ENCODE assay signal across 23 cellular contexts in genomic region chr6:75421316-75422023, GRCh38.
DNase-seq lines count a peak whose midpoint lies in the region; ATAC-seq, FAIRE-seq and TF ChIP-seq lines count a peak whose summit lies in the region.
"Had no signal": no experiment of that assay in that cellular context is flagged by ENCODE, and none has a peak within 500 bp of the region (broad histone marks: within the 10 kb centered on the region; RNA-seq: fewer than 3 reads in every experiment).

No MANE protein-coding gene starts in this region.

- no peaks in the 10 kb centered on the region for H3K9me3 ChIP-seq in HepG2 (ENCODE audit: low read length)
- H3K9me3 ChIP-seq in right lobe of liver, result no peaks in the 10 kb centered on the region
- no peaks in the 10 kb centered on the region for H3K9me3 ChIP-seq in neural progenitor cell (ENCODE audit: low read depth)
- H3K9me3 ChIP-seq: BE2C, Peyer's patch had no signal

- H3K27me3 ChIP-seq in HepG2 (ENCODE audit: control insufficient read depth in 1 of 2, insufficient read depth in 2 of 2, low read length in 2 of 2) (no peaks in the 10 kb centered on the region), right lobe of liver (no peaks in the 10 kb centered on the region), neural progenitor cell (no peaks in the 10 kb centered on the region)
- H3K27me3 ChIP-seq: BE2C, Peyer's patch had no signal

- intact Hi-C loops in HepG2 (cut with micrococcal nuclease; ENCODE audit: unreplicated experiment) (no loop called here), right lobe of liver (cut with DNase I) (no loop called here)

- TF ChIP-seq POLR2A in HepG2 (IDR thresholded peaks at IDR 0.05; ENCODE audit: insufficient read depth in 1 of 2, low read depth in 2 of 2, low read length in 2 of 2) (no peak), right lobe of liver (IDR thresholded peaks at IDR 0.05) (no peak)

- BruUV-seq in HepG2 (replicated peaks; lab: Mats Ljungman, UMichigan), result no TSS peak

- no peaks in the 10 kb centered on the region for H3K36me3 ChIP-seq in HepG2 (replicated peaks in 1 of 2; ENCODE audit: control insufficient read depth in 1 of 2, insufficient read depth in 2 of 2, low read length in 2 of 2)
- no peaks in the 10 kb centered on the region for H3K36me3 ChIP-seq in right lobe of liver
- H3K36me3 ChIP-seq in neural progenitor cell, result no peaks in the 10 kb centered on the region
- H3K36me3 ChIP-seq: BE2C, Peyer's patch had no signal

- H3K4me1 ChIP-seq in HepG2 (ENCODE audit: insufficient read depth, low read length), result no peaks in the 10 kb centered on the region
- H3K4me1 ChIP-seq in right lobe of liver, result no peaks in the 10 kb centered on the region
- no peaks in the 10 kb centered on the region for H3K4me1 ChIP-seq in neural progenitor cell
- H3K4me1 ChIP-seq: BE2C, Peyer's patch had no signal

- H3F3A ChIP-seq in neural progenitor cell (ENCODE audit: low read depth), result no peaks in the 10 kb centered on the region

- H3K4me1 Mint-ChIP-seq in endothelial cell (ENCODE audit: unreplicated experiment) (peaks cover 46% of the 10 kb centered on the region), neural progenitor cell (peaks cover 7% of the 10 kb centered on the region)
- H3K4me1 Mint-ChIP-seq in activated CD4-positive, alpha-beta T cell treated with anti-CD3 and anti-CD28 coated beads, Interleukin-2, amount 10 ng/mL, durations not matched to agents 7 days and 5 days, result peaks cover 10% of the 10 kb centered on the region
- H3K4me1 Mint-ChIP-seq: IgD-negative memory B cell had no signal

- DNase-seq in HepG2 (ENCODE audit: low spot score), result no peak
- DNase-seq in right lobe of liver, result no peak
- no peak for DNase-seq in endothelial cell (ENCODE audit: low spot score)
- DNase-seq in neural progenitor cell (ENCODE audit: low spot score), result no peak
- DNase-seq in activated CD4-positive, alpha-beta T cell treated with anti-CD3 and anti-CD28 coated beads, Interleukin-2, amount 10 ng/mL, durations not matched to agents 7 days and 5 days, result no peak
- DNase-seq in effector CD8-positive, alpha-beta T cell (lab: John Stamatoyannopoulos, UW), result no peak
- DNase-seq: BE2C, DMS53, GDM1, H9, MV-4-11, NCI-H1105 treated with DMSO at 0.1 percent for 48 hours, NCI-H2029 treated with DMSO at 0.1 percent for 48 hours, NCI-H345, NCI-H524, NCI-H82, Peyer's patch had no signal

- POLR2A ChIA-PET in HepG2 (lab: Yijun Ruan, JAX), result no interaction called here
- POLR2A ChIA-PET in activated CD4-positive, alpha-beta T cell treated with anti-CD3 and anti-CD28 coated beads, Interleukin-2, amount 10 ng/mL, durations not matched to agents 7 days and 5 days (lab: Charles Lee), result no interaction called here

- H3K4me2 ChIP-seq in HepG2 (ENCODE audit: low read depth, low read length) (no peak overlapping the region), neural progenitor cell (no peak overlapping the region)

- ATAC-seq in HepG2 (no peak), right lobe of liver (no peak), HG03521 (IDR thresholded peaks at IDR 0.05; ENCODE audit: unreplicated experiment) (no peak)
- ATAC-seq: SK-N-SH treated with all-trans-retinoic acid at 6 μM for 48 hours had no signal

- H3K27me3 Mint-ChIP-seq in endothelial cell (ENCODE audit: unreplicated experiment), result peaks cover 3% of the 10 kb centered on the region
- no peaks in the 10 kb centered on the region for H3K27me3 Mint-ChIP-seq in neural progenitor cell (ENCODE audit: insufficient read depth, low read depth)
- peaks cover 5% of the 10 kb centered on the region for H3K27me3 Mint-ChIP-seq in activated CD4-positive, alpha-beta T cell treated with anti-CD3 and anti-CD28 coated beads, Interleukin-2, amount 10 ng/mL, durations not matched to agents 7 days and 5 days

- H3K9ac ChIP-seq in HepG2 (ENCODE audit: insufficient read depth, low read depth, low read length), result no peak overlapping the region
- H3K9ac ChIP-seq in neural progenitor cell, result no peak overlapping the region

- CTCF ChIA-PET in HepG2 (lab: Yijun Ruan, JAX; ENCODE audit: low intra/inter-chr PET ratio, low total read pairs), result no interaction called here
- CTCF ChIA-PET in activated CD4-positive, alpha-beta T cell treated with anti-CD3 and anti-CD28 coated beads, Interleukin-2, amount 10 ng/mL, durations not matched to agents 7 days and 5 days (lab: Charles Lee), result no interaction called here

- TF ChIP-seq EP300 in HepG2 (IDR thresholded peaks at IDR 0.05; ENCODE audit: low read depth in 2 of 2, low read length in 2 of 2) (no peak), HepG2 (CRISPR knock-in tag; IDR thresholded peaks at IDR 0.05; ENCODE audit: borderline replicate concordance) (no peak)

- no peaks in the 10 kb centered on the region for H3K9me3 Mint-ChIP-seq in endothelial cell (ENCODE audit: unreplicated experiment)
- H3K9me3 Mint-ChIP-seq in neural progenitor cell, result no peaks in the 10 kb centered on the region
- H3K9me3 Mint-ChIP-seq in activated CD4-positive, alpha-beta T cell treated with anti-CD3 and anti-CD28 coated beads, Interleukin-2, amount 10 ng/mL, durations not matched to agents 7 days and 5 days, result no peaks in the 10 kb centered on the region
- H3K9me3 Mint-ChIP-seq: H9, IgD-negative memory B cell had no signal

- H3K27ac Mint-ChIP-seq in endothelial cell (ENCODE audit: unreplicated experiment), result peak overlapping the region; percentile 38
- no peak overlapping the region for H3K27ac Mint-ChIP-seq in neural progenitor cell
- no peak overlapping the region for H3K27ac Mint-ChIP-seq in activated CD4-positive, alpha-beta T cell treated with anti-CD3 and anti-CD28 coated beads, Interleukin-2, amount 10 ng/mL, durations not matched to agents 7 days and 5 days
- H3K27ac Mint-ChIP-seq: H9, IgD-negative memory B cell had no signal

- H3K79me2 ChIP-seq in HepG2 (ENCODE audit: insufficient read depth, low read length), result no peaks in the 10 kb centered on the region
- H3K79me2 ChIP-seq in neural progenitor cell (ENCODE audit: low read depth), result no peaks in the 10 kb centered on the region

- no peak for FAIRE-seq in HepG2 (lab: Jason Lieb, UNC)
- FAIRE-seq: D721Med, GM18507, HTR-8/SVneo had no signal

- no peaks in the 10 kb centered on the region for H3K36me3 Mint-ChIP-seq in endothelial cell (ENCODE audit: low read depth, unreplicated experiment)
- no peaks in the 10 kb centered on the region for H3K36me3 Mint-ChIP-seq in neural progenitor cell
- no peaks in the 10 kb centered on the region for H3K36me3 Mint-ChIP-seq in activated CD4-positive, alpha-beta T cell treated with anti-CD3 and anti-CD28 coated beads, Interleukin-2, amount 10 ng/mL, durations not matched to agents 7 days and 5 days (ENCODE audit: low read depth)
- H3K36me3 Mint-ChIP-seq: IgD-negative memory B cell had no signal

- TF ChIP-seq CTCF in HepG2 (CRISPR knock-in tag; IDR thresholded peaks at IDR 0.05) (no peak), right lobe of liver (IDR thresholded peaks at IDR 0.05) (no peak), endothelial cell (IDR thresholded peaks at IDR 0.05; ENCODE audit: unreplicated experiment) (no peak), neural progenitor cell (IDR thresholded peaks at IDR 0.05) (no peak)

- no peak overlapping the region for H3K27ac ChIP-seq in HepG2 (ENCODE audit: extremely low read length, insufficient read depth, low read length)
- H3K27ac ChIP-seq in right lobe of liver, result no peak overlapping the region
- H3K27ac ChIP-seq in neural progenitor cell, result no peak overlapping the region
- H3K27ac ChIP-seq: Peyer's patch had no signal

- H3K4me3 Mint-ChIP-seq in endothelial cell (ENCODE audit: unreplicated experiment) (no peak overlapping the region), neural progenitor cell (no peak overlapping the region)
- no peak overlapping the region for H3K4me3 Mint-ChIP-seq in activated CD4-positive, alpha-beta T cell treated with anti-CD3 and anti-CD28 coated beads, Interleukin-2, amount 10 ng/mL, durations not matched to agents 7 days and 5 days
- H3K4me3 Mint-ChIP-seq: H9 had no signal

- H3K4me3 ChIP-seq in HepG2 (replicated peaks in 1 of 3; ENCODE audit: insufficient read depth in 1 of 3, low read depth in 2 of 3, low read length in 3 of 3), result no peak overlapping the region
- H3K4me3 ChIP-seq in right lobe of liver, result no peak overlapping the region
- H3K4me3 ChIP-seq in neural progenitor cell, result no peak overlapping the region
- H3K4me3 ChIP-seq: Peyer's patch had no signal

- whole genome bisulfite sequencing in HepG2 (ENCODE audit: low lambda C conversion rate), result 14% methylated on average over 11 of the region's 11 CpGs
- WGBS in right lobe of liver (ENCODE audit: insufficient coverage, low coverage, low lambda C conversion rate, missing lambda C conversion rate), result 57% methylated on average over 10 of the region's 11 CpGs

- in situ Hi-C loops in HepG2 (cut with HindIII; ENCODE audit: extremely low pct_ligation_motif_present, low pct_unique_long_range_greater_than_20kb), result no loop called here

- TF ChIP-seq RAD21 in HepG2 (CRISPR knock-in tag; IDR thresholded peaks at IDR 0.05), result no peak

- peak overlapping the region; percentile 27 for H2AFZ ChIP-seq in HepG2 (ENCODE audit: low read length)
- peak overlapping the region; percentile 11 for H2AFZ ChIP-seq in neural progenitor cell (replicated peaks)

- H4K20me1 ChIP-seq in HepG2 (ENCODE audit: insufficient read depth, low read length) (no peaks in the 10 kb centered on the region), neural progenitor cell (ENCODE audit: low read depth) (no peaks in the 10 kb centered on the region)

TF ChIP-seq in HepG2, 621 proteins besides CTCF, POLR2A, EP300 and RAD21:
- TF ChIP-seq, protein P1, sequence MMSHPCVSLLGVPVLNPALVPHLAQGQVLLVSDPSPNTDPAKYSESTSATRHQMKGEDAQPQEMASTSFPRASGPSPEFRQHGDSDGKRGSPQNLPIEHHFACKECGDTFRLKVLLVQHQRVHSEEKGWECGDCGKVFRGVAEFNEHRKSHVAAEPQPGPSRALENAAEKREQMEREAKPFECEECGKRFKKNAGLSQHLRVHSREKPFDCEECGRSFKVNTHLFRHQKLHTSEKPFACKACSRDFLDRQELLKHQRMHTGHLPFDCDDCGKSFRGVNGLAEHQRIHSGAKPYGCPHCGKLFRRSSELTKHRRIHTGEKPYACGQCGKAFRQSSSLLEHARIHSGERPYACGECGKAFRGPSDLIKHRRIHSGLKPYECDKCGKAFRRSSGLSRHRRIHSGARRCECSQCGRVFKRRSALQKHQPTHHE (CRISPR knock-in tag; IDR thresholded peaks at IDR 0.05; ENCODE audit: borderline replicate concordance), result no peak
TF ChIP-seq in HepG2: peak in this region for 0.
